ENCODE assay signal across 23 cellular contexts in genomic region chr20:13006825-13007224, GRCh38. TPM values are rescaled to one million over a fixed set of nuclear protein-coding genes. Genes with fewer than 3 reads are reported as not detected.
DNase-seq lines count a peak whose midpoint lies in the region; ATAC-seq, FAIRE-seq and TF ChIP-seq lines count a peak whose summit lies in the region.
"Had no signal": no experiment of that assay in that cellular context is flagged by ENCODE, and none has a peak within 500 bp of the region (broad histone marks: within the 10 kb centered on the region; RNA-seq: fewer than 3 reads in every experiment).

No MANE protein-coding gene starts in this region.

- peaks cover 42% of the 10 kb centered on the region for H3K4me1 Mint-ChIP-seq in MCF 10A (ENCODE audit: insufficient read depth, unreplicated experiment)

- H3K27me3 Mint-ChIP-seq in MCF 10A (ENCODE audit: insufficient read depth, unreplicated experiment): no peaks in the 10 kb centered on the region
- H3K27me3 Mint-ChIP-seq: activated naive CD4-positive, alpha-beta T cell treated with anti-CD3 and anti-CD28 coated beads, Interleukin-2, amount 10 ng/mL, durations not matched to agents 7 days and 5 days; central memory CD8-positive, alpha-beta T cell had no signal

- intact Hi-C loops in MCF 10A (cut with micrococcal nuclease) (loop anchor here (5.0 kb wide), 1 partner anchor 85 kb away; no protein-coding TSS in a partner anchor), breast epithelium (cut with DNase I; ENCODE audit: low total_unique reads) (no loop called here)

- ATAC-seq in GM18867 (IDR thresholded peaks at IDR 0.05; ENCODE audit: unreplicated experiment) (no peak), GM19324 (IDR thresholded peaks at IDR 0.05; ENCODE audit: low FRiP score, unreplicated experiment) (no peak)

- H3K36me3 Mint-ChIP-seq in MCF 10A (ENCODE audit: insufficient read depth, unreplicated experiment): peaks cover 6% of the 10 kb centered on the region
- H3K36me3 Mint-ChIP-seq: activated naive CD4-positive, alpha-beta T cell treated with anti-CD3 and anti-CD28 coated beads, Interleukin-2, amount 10 ng/mL, durations not matched to agents 7 days and 5 days had no signal

- H3K27ac ChIP-seq in breast epithelium: no peak overlapping the region
- H3K27ac ChIP-seq: KMS-11, neutrophil, sigmoid colon, thyroid gland had no signal

- H3K4me3 Mint-ChIP-seq in MCF 10A (ENCODE audit: unreplicated experiment): peak overlapping the region; percentile 56
- H3K4me3 Mint-ChIP-seq: activated CD4-positive, alpha-beta T cell treated with anti-CD3 and anti-CD28 coated beads, Interleukin-2, amount 10 ng/mL, durations not matched to agents 24 days and 14 days; activated naive CD4-positive, alpha-beta T cell treated with anti-CD3 and anti-CD28 coated beads, Interleukin-2, amount 10 ng/mL, durations not matched to agents 7 days and 5 days; central memory CD8-positive, alpha-beta T cell; endodermal cell had no signal

- H3K9me3 ChIP-seq in breast epithelium: no peaks in the 10 kb centered on the region
- H3K9me3 ChIP-seq: neutrophil, sigmoid colon, thyroid gland had no signal

- FAIRE-seq in D721Med (lab: Jason Lieb, UNC): no peak
- FAIRE-seq: G401.6, GM12891, islet of Langerhans had no signal

- POLR2A ChIA-PET in MCF 10A (lab: Yijun Ruan, JAX): interaction anchor here (0.7 to 6.0 kb wide), 8 partner anchors 10 to 779 kb away, joined by 3 to 257 read pairs (median 4); no protein-coding TSS in a partner anchor

- H3K36me3 ChIP-seq in breast epithelium: no peaks in the 10 kb centered on the region
- H3K36me3 ChIP-seq: neutrophil, sigmoid colon, thyroid gland had no signal

- CTCF ChIA-PET in MCF 10A (lab: Yijun Ruan, JAX): interaction anchor here (0.6 to 5.6 kb wide), 9 partner anchors 17 to 549 kb away, joined by 3 to 48 read pairs (median 4); no protein-coding TSS in a partner anchor

- TF ChIP-seq CTCF in MCF 10A (IDR thresholded peaks at IDR 0.05; ENCODE audit: unreplicated experiment) (no peak), breast epithelium (IDR thresholded peaks at IDR 0.05) (no peak), fibroblast of villous mesenchyme (IDR thresholded peaks at IDR 0.05; ENCODE audit: insufficient read depth, low read depth, low read length) (no peak), D721Med (IDR thresholded peaks at IDR 0.05; ENCODE audit: insufficient read depth, missing control alignments) (no peak)

- no peak overlapping the region for H3K4me3 ChIP-seq in breast epithelium
- no peak overlapping the region for H3K4me3 ChIP-seq in fibroblast of villous mesenchyme (ENCODE audit: low read depth, low read length)
- H3K4me3 ChIP-seq: sigmoid colon, thyroid gland had no signal

- H3K27ac Mint-ChIP-seq in MCF 10A (ENCODE audit: low read depth, unreplicated experiment): peak overlapping the region; percentile 79
- H3K27ac Mint-ChIP-seq: activated CD4-positive, alpha-beta T cell treated with anti-CD3 and anti-CD28 coated beads, Interleukin-2, amount 10 ng/mL, durations not matched to agents 24 days and 14 days; activated naive CD4-positive, alpha-beta T cell treated with anti-CD3 and anti-CD28 coated beads, Interleukin-2, amount 10 ng/mL, durations not matched to agents 7 days and 5 days; endodermal cell had no signal

- H3K9me3 Mint-ChIP-seq in MCF 10A (ENCODE audit: unreplicated experiment): no peaks in the 10 kb centered on the region
- H3K9me3 Mint-ChIP-seq: activated CD4-positive, alpha-beta T cell treated with anti-CD3 and anti-CD28 coated beads, Interleukin-2, amount 10 ng/mL, durations not matched to agents 24 days and 14 days; activated naive CD4-positive, alpha-beta T cell treated with anti-CD3 and anti-CD28 coated beads, Interleukin-2, amount 10 ng/mL, durations not matched to agents 7 days and 5 days; central memory CD8-positive, alpha-beta T cell; endodermal cell had no signal

- no peaks in the 10 kb centered on the region for H3K27me3 ChIP-seq in breast epithelium
- H3K27me3 ChIP-seq: sigmoid colon, thyroid gland had no signal

- BruUV-seq in MCF 10A (replicated peaks; lab: Mats Ljungman, UMichigan): no TSS peak

- TF ChIP-seq POLR2A in breast epithelium (IDR thresholded peaks at IDR 0.05): no peak

- DNase-seq in MCF 10A (ENCODE audit: unreplicated experiment) (peak; percentile 91), breast epithelium (ENCODE audit: low spot score in 2 of 2) (no peak), astrocyte of the hippocampus (ENCODE audit: low read depth, low spot score) (peak; percentile 28), fibroblast of villous mesenchyme (ENCODE audit: low read depth) (peak; percentile 76), NCI-H526 (lab: John Stamatoyannopoulos, UW) (no peak), D721Med (ENCODE audit: insufficient read length, low spot score) (no peak)
- DNase-seq: 8988T; activated CD4-positive, alpha-beta T cell treated with anti-CD3 and anti-CD28 coated beads, Interleukin-2, amount 10 ng/mL, durations not matched to agents 24 days and 14 days; activated naive CD4-positive, alpha-beta T cell treated with anti-CD3 and anti-CD28 coated beads, Interleukin-2, amount 10 ng/mL, durations not matched to agents 7 days and 5 days; endodermal cell; head of caudate nucleus; NCI-H1436 treated with DMSO at 0.1 percent for 48 hours; sigmoid colon; stimulated activated CD4-positive, alpha-beta T cell treated with anti-CD3 and anti-CD28 coated beads, Interleukin-4, amount 100 ng/mL, for 4 hours; thyroid gland had no signal

- H3K4me1 ChIP-seq in breast epithelium: no peaks in the 10 kb centered on the region

RNA-seq across cellular contexts. Expression of gene SPTLC3, which starts 1.9 kb away (rescaled TPM):
- total RNA-seq in MCF 10A (2022) (15.6 and 20.3 TPM in 2 replicates), breast epithelium (10 to 100 TPM in 1 of 3 donors, 1 to 10 TPM in 2; 7.7 to 11.1 (median 7.9) TPM), fibroblast of villous mesenchyme (under 0.01 and 0.97 TPM in 2 replicates)

Comparison
In these comparisons a context has a peak if more than half of its experiments do, and no peak if none do; other contexts are left out.
1. DNase-seq: peak in MCF 10A (single experiment), astrocyte of the hippocampus (single experiment) and fibroblast of villous mesenchyme (single experiment); none in breast epithelium (0 of 2), NCI-H526 (0 of 2) and D721Med (single experiment).